ENCODE assay signal across 22 cellular contexts in genomic region chr15:42693496-42693895, GRCh38.
"Had no signal": no experiment of that assay in that cellular context is flagged by ENCODE, and none has a peak within 500 bp of the region (broad histone marks: within the 10 kb centered on the region; RNA-seq: fewer than 3 reads in every experiment).

No MANE protein-coding gene starts in this region.

- H3K9me3 ChIP-seq: SJSA1 had no signal

- H3K4me2 ChIP-seq: KMS-11 had no signal

- ATAC-seq: K562 had no signal

- H3K27ac Mint-ChIP-seq: IgD-negative memory B cell had no signal

- H3K4me3 Mint-ChIP-seq: IgD-negative memory B cell had no signal

- H3K4me1 ChIP-seq: SJSA1 had no signal

- DNase-seq: Kasumi-1, MM.1S, NCI-H1092 treated with DMSO at 0.1 percent for 48 hours, NCI-H1436, NCI-H187, NCI-H2029, NCI-H2081 treated with DMSO at 0.1 percent for 48 hours, NCI-H2171 treated with DMSO at 0.1 percent for 48 hours, NCI-H345, NCI-H446 treated with DMSO at 0.1 percent for 48 hours, NCI-H524, NCI-H69, NCI-H774, Right ventricle myocardium superior, RPMI8226, SIG-M5 had no signal

- H3K27me3 Mint-ChIP-seq: IgD-negative memory B cell had no signal

- H3K27me3 ChIP-seq: SJSA1 had no signal

- H3K9me3 Mint-ChIP-seq: IgD-negative memory B cell had no signal

- H3K4me3 ChIP-seq: K562, SJSA1, SK-N-MC had no signal

- H3K27ac ChIP-seq: HL-60, KMS-11, SJSA1, SK-N-MC had no signal
